Comparison of ENCODE assay signal across 1 cellular context in the genomic region with DNA sequence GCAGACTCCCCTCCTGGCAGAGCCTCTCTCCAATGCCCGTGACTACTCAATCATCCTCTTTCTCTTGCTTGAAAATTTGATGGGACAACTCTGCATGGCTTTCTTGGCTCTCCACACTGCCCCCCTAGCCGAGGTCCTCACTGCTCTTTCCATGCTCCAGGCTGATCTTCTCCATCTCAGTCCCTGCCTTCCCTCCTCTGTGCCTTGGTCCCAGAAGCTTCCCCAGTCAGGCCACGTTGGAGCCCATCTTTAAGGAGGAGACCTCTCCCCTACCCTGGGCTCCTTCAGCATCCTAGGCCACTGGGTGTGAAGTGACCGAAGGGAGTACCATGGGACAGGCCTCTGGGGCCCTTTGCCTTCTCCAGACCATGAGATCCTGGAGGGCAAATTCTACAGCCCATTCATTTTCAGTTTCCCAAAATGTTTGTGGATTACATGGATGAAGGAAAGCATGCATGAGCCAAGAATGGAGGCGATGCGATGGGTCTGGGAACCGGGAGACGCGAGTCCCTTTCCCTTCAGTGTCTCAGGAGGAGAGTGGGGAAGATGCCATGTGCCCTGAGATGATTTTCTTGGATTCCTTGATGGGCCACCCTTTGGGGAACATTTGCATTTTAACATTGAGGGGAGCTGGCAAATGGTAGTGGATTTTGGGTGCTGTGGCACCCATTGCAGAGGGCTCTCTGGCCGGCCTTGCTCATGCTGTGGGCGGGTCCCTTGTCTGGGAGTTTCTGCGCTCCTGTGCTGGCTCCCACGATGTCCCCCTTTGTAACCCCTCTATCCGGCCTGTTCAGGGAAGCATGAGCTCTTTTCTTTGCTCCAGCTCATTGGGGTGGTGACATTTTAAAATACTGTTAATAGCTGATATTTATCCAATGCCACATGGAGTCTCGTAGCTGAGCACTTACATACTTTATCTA.
TF ChIP-seq lines count a peak whose summit lies in the region.

No MANE protein-coding gene starts in this region.

TF ChIP-seq in H1, 55 proteins besides CTCF, POLR2A, EP300 and RAD21:
- TF ChIP-seq SAP30 (IDR thresholded peaks at IDR 0.05; ENCODE audit: insufficient read depth, insufficient replicate concordance, low read length) (no peak), RFX5 (IDR thresholded peaks at IDR 0.05; ENCODE audit: borderline replicate concordance, low read depth, low read length) (no peak)
